In genomic region chr11:130227373-130227772, GRCh38 we compare ENCODE assay signal across 33 cellular contexts.
"Had no signal": no experiment of that assay in that cellular context is flagged by ENCODE, and none has a peak within 500 bp of the region (broad histone marks: within the 10 kb centered on the region; RNA-seq: fewer than 3 reads in every experiment).

No MANE protein-coding gene starts in this region.

- ATAC-seq: activated CD8-positive, alpha-beta T cell treated with anti-CD3 and anti-CD28 coated beads for 36 hours; activated T-cell treated with anti-CD3 and anti-CD28 coated beads, Interleukin-2, amount 50 U/mL, for 72 hours; activated T-helper 17 cell treated with anti-CD3 and anti-CD28 coated beads, Interleukin-2, amount 50 U/mL, for 72 hours; K562; PC-3; WTC11 had no signal

- H3K4me3 ChIP-seq: adrenal gland, K562, Peyer's patch, SJSA1 had no signal

- H3K36me3 ChIP-seq: adrenal gland, Peyer's patch, SJSA1 had no signal

- H3K4me3 Mint-ChIP-seq: activated CD8-positive, alpha-beta T cell treated with anti-CD3 and anti-CD28 coated beads for 36 hours; activated T-cell treated with anti-CD3 and anti-CD28 coated beads, Interleukin-2, amount 50 U/mL, for 72 hours; activated T-helper 17 cell treated with anti-CD3 and anti-CD28 coated beads, Interleukin-2, amount 50 U/mL, for 72 hours; brain; T-helper 1 cell treated with Interleukin-12 subunit alpha and Interleukin-12 subunit beta and Interleukin-4 antibody, amounts not matched to agents 30 μg/mL and 1 μg/mL, for 36 hours; T-helper 2 cell treated with Interferon-gamma antibody and Interleukin-4, amounts not matched to agents 5 μg/mL and 100 μg/mL, for 36 hours; WTC11 had no signal

- H3K4me1 Mint-ChIP-seq: activated T-helper 17 cell treated with anti-CD3 and anti-CD28 coated beads, Interleukin-2, amount 50 U/mL, for 72 hours; brain; WTC11 had no signal

- DNase-seq: activated CD4-positive, alpha-beta T cell treated with anti-CD3 and anti-CD28 coated beads for 4 hours; activated CD4-positive, alpha-beta T cell treated with anti-CD3 and anti-CD28 coated beads, Interleukin-2, amount 50 U/mL, for 4 hours; activated CD4-positive, CD25-positive, alpha-beta regulatory T cell treated with anti-CD3 and anti-CD28 coated beads, Interleukin-2, amount 50 U/mL, for 72 hours; activated CD8-positive, alpha-beta T cell treated with anti-CD3 and anti-CD28 coated beads for 36 hours; activated effector memory CD4-positive, alpha-beta T cell treated with anti-CD3 and anti-CD28 coated beads, Interleukin-2, amount 50 U/mL, for 16 hours; activated naive CD4-positive, alpha-beta T cell; activated naive CD4-positive, alpha-beta T cell treated with anti-CD3 and anti-CD28 coated beads, Interleukin-2, amount 50 U/mL, for 16 hours; activated T-cell treated with anti-CD3 and anti-CD28 coated beads, Interleukin-2, amount 50 U/mL, for 1 hour; activated T-cell treated with anti-CD3 and anti-CD28 coated beads, Interleukin-2, amount 50 U/mL, for 72 hours; adrenal gland; caudate nucleus; cerebellar nuclear complex; NCI-H1105; NCI-H1417 treated with DMSO at 0.1 percent for 48 hours; NCI-H187 treated with DMSO at 0.1 percent for 48 hours; NCI-H2081; NCI-H226; NCI-H446 treated with DMSO at 0.1 percent for 48 hours; NCI-H524; PC-3; Peyer's patch; RPMI8226; SHP77 treated with DMSO at 0.1 percent for 48 hours; SK-N-SH had no signal

- H3K27ac ChIP-seq: adrenal gland, Peyer's patch, SJSA1 had no signal

- H3K9me3 ChIP-seq: adrenal gland, Peyer's patch, SJSA1, SK-N-SH had no signal

- H3K27me3 Mint-ChIP-seq: activated CD8-positive, alpha-beta T cell treated with anti-CD3 and anti-CD28 coated beads for 36 hours; activated T-helper 17 cell treated with anti-CD3 and anti-CD28 coated beads, Interleukin-2, amount 50 U/mL, for 72 hours had no signal

- H3K27me3 ChIP-seq: adrenal gland, Peyer's patch, SJSA1 had no signal

- H3K27ac Mint-ChIP-seq: activated CD8-positive, alpha-beta T cell treated with anti-CD3 and anti-CD28 coated beads for 36 hours; activated T-cell treated with anti-CD3 and anti-CD28 coated beads, Interleukin-2, amount 50 U/mL, for 72 hours; activated T-helper 17 cell treated with anti-CD3 and anti-CD28 coated beads, Interleukin-2, amount 50 U/mL, for 72 hours; brain; T-helper 1 cell treated with Interleukin-12 subunit alpha and Interleukin-12 subunit beta and Interleukin-4 antibody, amounts not matched to agents 30 μg/mL and 1 μg/mL, for 36 hours; T-helper 2 cell treated with Interferon-gamma antibody and Interleukin-4, amounts not matched to agents 5 μg/mL and 100 μg/mL, for 36 hours; WTC11 had no signal

- H3K9me3 Mint-ChIP-seq: activated CD8-positive, alpha-beta T cell treated with anti-CD3 and anti-CD28 coated beads for 36 hours; activated T-cell treated with anti-CD3 and anti-CD28 coated beads, Interleukin-2, amount 50 U/mL, for 72 hours; activated T-helper 17 cell treated with anti-CD3 and anti-CD28 coated beads, Interleukin-2, amount 50 U/mL, for 72 hours; brain; T-helper 1 cell treated with Interleukin-12 subunit alpha and Interleukin-12 subunit beta and Interleukin-4 antibody, amounts not matched to agents 30 μg/mL and 1 μg/mL, for 36 hours; T-helper 2 cell treated with Interferon-gamma antibody and Interleukin-4, amounts not matched to agents 5 μg/mL and 100 μg/mL, for 36 hours; WTC11 had no signal

- FAIRE-seq: bronchial epithelial cell, TTC549 had no signal

- H3K36me3 Mint-ChIP-seq: brain, WTC11 had no signal
